1 cellular context compared by ENCODE assay signal in the genomic region with DNA sequence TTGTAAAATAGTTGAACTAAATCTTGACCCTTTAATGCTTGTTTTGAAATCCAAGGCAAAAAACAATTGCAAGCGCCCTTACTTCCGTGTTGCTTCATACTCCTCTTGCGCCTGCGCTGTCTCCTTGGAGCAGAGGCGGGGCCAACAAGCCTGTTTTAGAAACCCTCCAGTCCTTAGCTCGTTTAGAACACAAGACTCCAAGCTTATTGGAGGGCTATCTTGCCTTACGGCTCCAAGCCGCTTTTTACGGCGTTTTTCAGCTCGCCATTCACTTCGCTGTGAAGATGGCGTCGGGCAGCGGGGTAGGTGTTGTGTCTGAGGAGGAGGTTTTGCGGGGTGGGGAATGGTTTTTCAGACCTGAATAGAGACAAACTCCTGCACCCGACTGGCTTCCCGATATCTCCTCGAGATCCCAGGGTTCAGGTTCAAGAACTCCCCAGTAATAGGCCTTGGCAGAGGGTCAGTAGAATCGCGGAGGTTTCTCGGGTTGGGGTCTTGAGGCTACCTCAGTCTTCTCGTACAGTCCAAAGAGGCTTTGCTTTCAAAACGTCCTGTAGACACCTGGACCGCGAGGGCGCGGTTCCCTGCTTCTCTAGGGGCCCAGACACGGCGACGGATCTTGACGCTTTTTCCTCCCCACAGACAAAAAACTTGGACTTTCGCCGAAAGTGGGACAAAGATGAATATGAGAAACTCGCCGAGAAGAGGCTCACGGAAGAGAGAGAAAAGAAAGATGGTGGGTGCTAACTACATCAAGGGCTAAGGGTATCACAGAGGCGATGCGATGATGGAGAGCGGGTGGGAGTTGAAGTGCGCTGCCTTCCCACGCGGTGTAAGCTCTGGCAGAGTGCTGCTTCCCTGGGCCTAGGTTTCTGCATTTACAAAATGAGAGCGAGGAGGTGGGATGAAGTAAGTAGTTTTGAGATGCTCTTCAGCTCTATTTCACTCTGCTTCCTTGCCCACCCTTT.
TF ChIP-seq lines count a peak whose summit lies in the region.

A gene with protein sequence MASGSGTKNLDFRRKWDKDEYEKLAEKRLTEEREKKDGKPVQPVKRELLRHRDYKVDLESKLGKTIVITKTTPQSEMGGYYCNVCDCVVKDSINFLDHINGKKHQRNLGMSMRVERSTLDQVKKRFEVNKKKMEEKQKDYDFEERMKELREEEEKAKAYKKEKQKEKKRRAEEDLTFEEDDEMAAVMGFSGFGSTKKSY (plus strand): TSS at position 271 of the 968 bp plus-strand sequence. CDS start 14 bp downstream, at position 285.

TF ChIP-seq in K562, 482 proteins besides CTCF, POLR2A, EP300 and RAD21 (continued from another document and continues in another):
- peak in 1 of 2 experiments; percentile 35 for TF ChIP-seq AFF1 (IDR thresholded peaks at IDR 0.05; ENCODE audit: low read depth in 1 of 2, partially characterized antibody in 2 of 2)
- TF ChIP-seq, protein P1, sequence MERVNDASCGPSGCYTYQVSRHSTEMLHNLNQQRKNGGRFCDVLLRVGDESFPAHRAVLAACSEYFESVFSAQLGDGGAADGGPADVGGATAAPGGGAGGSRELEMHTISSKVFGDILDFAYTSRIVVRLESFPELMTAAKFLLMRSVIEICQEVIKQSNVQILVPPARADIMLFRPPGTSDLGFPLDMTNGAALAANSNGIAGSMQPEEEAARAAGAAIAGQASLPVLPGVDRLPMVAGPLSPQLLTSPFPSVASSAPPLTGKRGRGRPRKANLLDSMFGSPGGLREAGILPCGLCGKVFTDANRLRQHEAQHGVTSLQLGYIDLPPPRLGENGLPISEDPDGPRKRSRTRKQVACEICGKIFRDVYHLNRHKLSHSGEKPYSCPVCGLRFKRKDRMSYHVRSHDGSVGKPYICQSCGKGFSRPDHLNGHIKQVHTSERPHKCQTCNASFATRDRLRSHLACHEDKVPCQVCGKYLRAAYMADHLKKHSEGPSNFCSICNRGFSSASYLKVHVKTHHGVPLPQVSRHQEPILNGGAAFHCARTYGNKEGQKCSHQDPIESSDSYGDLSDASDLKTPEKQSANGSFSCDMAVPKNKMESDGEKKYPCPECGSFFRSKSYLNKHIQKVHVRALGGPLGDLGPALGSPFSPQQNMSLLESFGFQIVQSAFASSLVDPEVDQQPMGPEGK (CRISPR knock-in tag; IDR thresholded peaks at IDR 0.05; ENCODE audit: borderline replicate concordance): no peak
- peak; percentile 31; the same call in 1 of the 2 replicates for TF ChIP-seq VEZF1 (CRISPR knock-in tag; IDR thresholded peaks at IDR 0.05)
- no peak for TF ChIP-seq DEAF1 (CRISPR knock-in tag; IDR thresholded peaks at IDR 0.05)
- TF ChIP-seq, protein P2, sequence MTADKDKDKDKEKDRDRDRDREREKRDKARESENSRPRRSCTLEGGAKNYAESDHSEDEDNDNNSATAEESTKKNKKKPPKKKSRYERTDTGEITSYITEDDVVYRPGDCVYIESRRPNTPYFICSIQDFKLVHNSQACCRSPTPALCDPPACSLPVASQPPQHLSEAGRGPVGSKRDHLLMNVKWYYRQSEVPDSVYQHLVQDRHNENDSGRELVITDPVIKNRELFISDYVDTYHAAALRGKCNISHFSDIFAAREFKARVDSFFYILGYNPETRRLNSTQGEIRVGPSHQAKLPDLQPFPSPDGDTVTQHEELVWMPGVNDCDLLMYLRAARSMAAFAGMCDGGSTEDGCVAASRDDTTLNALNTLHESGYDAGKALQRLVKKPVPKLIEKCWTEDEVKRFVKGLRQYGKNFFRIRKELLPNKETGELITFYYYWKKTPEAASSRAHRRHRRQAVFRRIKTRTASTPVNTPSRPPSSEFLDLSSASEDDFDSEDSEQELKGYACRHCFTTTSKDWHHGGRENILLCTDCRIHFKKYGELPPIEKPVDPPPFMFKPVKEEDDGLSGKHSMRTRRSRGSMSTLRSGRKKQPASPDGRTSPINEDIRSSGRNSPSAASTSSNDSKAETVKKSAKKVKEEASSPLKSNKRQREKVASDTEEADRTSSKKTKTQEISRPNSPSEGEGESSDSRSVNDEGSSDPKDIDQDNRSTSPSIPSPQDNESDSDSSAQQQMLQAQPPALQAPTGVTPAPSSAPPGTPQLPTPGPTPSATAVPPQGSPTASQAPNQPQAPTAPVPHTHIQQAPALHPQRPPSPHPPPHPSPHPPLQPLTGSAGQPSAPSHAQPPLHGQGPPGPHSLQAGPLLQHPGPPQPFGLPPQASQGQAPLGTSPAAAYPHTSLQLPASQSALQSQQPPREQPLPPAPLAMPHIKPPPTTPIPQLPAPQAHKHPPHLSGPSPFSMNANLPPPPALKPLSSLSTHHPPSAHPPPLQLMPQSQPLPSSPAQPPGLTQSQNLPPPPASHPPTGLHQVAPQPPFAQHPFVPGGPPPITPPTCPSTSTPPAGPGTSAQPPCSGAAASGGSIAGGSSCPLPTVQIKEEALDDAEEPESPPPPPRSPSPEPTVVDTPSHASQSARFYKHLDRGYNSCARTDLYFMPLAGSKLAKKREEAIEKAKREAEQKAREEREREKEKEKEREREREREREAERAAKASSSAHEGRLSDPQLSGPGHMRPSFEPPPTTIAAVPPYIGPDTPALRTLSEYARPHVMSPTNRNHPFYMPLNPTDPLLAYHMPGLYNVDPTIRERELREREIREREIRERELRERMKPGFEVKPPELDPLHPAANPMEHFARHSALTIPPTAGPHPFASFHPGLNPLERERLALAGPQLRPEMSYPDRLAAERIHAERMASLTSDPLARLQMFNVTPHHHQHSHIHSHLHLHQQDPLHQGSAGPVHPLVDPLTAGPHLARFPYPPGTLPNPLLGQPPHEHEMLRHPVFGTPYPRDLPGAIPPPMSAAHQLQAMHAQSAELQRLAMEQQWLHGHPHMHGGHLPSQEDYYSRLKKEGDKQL (CRISPR knock-in tag; IDR thresholded peaks at IDR 0.05; ENCODE audit: borderline replicate concordance): no peak
- TF ChIP-seq ZBTB7A (IDR thresholded peaks at IDR 0.05; ENCODE audit: borderline replicate concordance, control insufficient read depth, low read depth, low read length): peak; percentile 37; the same call in 1 of the 2 replicates
- peak; percentile 79 for TF ChIP-seq KDM5B (IDR thresholded peaks at IDR 0.05; ENCODE audit: insufficient replicate concordance, low read depth, low read length)
- TF ChIP-seq PML (IDR thresholded peaks at IDR 0.05; ENCODE audit: low read length): peak; percentile 91
- TF ChIP-seq CEBPG (CRISPR knock-in tag; IDR thresholded peaks at IDR 0.05): peak; percentile 89
- peak; percentile 89 to 92 for TF ChIP-seq CEBPG (tag; conservative IDR thresholded peaks at IDR 0.05 in 1 of 2, IDR thresholded peaks at IDR 0.05 in 1 of 2)
- no peak for TF ChIP-seq KLF13 (tag; IDR thresholded peaks at IDR 0.05; ENCODE audit: borderline replicate concordance, low read depth)
- TF ChIP-seq MXI1 (IDR thresholded peaks at IDR 0.05; ENCODE audit: low read depth, low read length): 0 out of 2 replicates have a peak, but pooled peaks have one; percentile 63
- peak; percentile 65 for TF ChIP-seq NFYB (IDR thresholded peaks at IDR 0.05; ENCODE audit: extremely low read depth, insufficient read length)
- TF ChIP-seq NRF1 (conservative IDR thresholded peaks at IDR 0.05 in 1 of 2, IDR thresholded peaks at IDR 0.05 in 1 of 2): peak; percentile 94 to 95
- no peak for TF ChIP-seq ILK (tag; IDR thresholded peaks at IDR 0.05; ENCODE audit: borderline replicate concordance, low read depth)
- peak; percentile 84 for TF ChIP-seq SMAD1 (IDR thresholded peaks at IDR 0.05; ENCODE audit: low read depth, low read length, partially characterized antibody)
- peak; percentile 98 for TF ChIP-seq TAF1 (IDR thresholded peaks at IDR 0.05; ENCODE audit: control insufficient read depth, extremely low read depth, insufficient read depth, low read length, severe bottlenecking)
- TF ChIP-seq ELF2 (CRISPR knock-in tag; IDR thresholded peaks at IDR 0.05): peak; percentile 100
- peak; percentile 93 for TF ChIP-seq SUPT5H (IDR thresholded peaks at IDR 0.05)
- TF ChIP-seq SIN3B (IDR thresholded peaks at IDR 0.05; ENCODE audit: low read depth): peak; percentile 96
- 0 out of 4 replicates have a peak, but pooled peaks of 1 of the 2 experiments have one; percentile 59 for TF ChIP-seq TEAD1 (CRISPR knock-in tag; IDR thresholded peaks at IDR 0.05)
- peak; percentile 63; the same call in 1 of the 2 replicates for TF ChIP-seq ARID4B (CRISPR knock-in tag; IDR thresholded peaks at IDR 0.05)
- no peak for TF ChIP-seq ZNF584 (CRISPR knock-in tag; IDR thresholded peaks at IDR 0.05; ENCODE audit: low read depth)
- peak; percentile 53; the same call in 1 of the 2 replicates for TF ChIP-seq GABPB1 (CRISPR knock-in tag; IDR thresholded peaks at IDR 0.05)
- peak; percentile 68 for TF ChIP-seq ATF7 (IDR thresholded peaks at IDR 0.05)
- TF ChIP-seq ZNF253 (CRISPR knock-in tag; conservative IDR thresholded peaks at IDR 0.05): no peak
- peak; percentile 51 for TF ChIP-seq JUND (IDR thresholded peaks at IDR 0.05; ENCODE audit: borderline replicate concordance, low read depth, low read length)
- TF ChIP-seq JUND (tag; IDR thresholded peaks at IDR 0.05; ENCODE audit: borderline replicate concordance, low read depth, low read length): no peak; the same call in 2 of the 3 replicates
